In the genomic region with DNA sequence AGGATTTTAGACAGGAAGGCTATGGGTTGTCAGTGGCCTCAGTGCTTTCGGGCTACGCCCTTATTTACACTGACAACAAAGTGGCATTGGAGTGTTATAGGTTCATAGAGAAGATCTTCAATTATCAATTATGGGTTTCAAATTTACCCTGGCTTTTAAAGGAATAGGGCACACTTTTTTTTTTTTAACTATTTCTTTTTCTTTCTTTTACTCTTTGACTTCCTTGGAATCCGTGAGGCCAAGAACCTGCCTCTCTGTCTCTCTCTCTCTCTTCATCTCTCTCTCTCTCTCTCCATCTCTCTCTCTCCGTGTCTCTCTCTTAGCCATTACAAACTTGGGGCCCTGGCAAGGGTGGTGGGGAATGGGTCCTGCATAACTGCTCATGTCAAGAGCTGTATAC, we compare ENCODE assay signal across 1 cellular context. TPM values are rescaled to one million over a fixed set of nuclear protein-coding genes. Genes with fewer than 3 reads are reported as not detected.
"Had no signal": no experiment of that assay in that cellular context is flagged by ENCODE, and none has a peak within 500 bp of the region (broad histone marks: within the 10 kb centered on the region; RNA-seq: fewer than 3 reads in every experiment).

A gene (plus strand): TSS at position 301 of the 400 bp plus-strand sequence. CDS start 327 bp downstream, outside the sequence.

RNA-seq across cellular contexts. Expression of the gene that starts here (rescaled TPM):
- total RNA-seq: IMR-90 had no signal
- polyA plus RNA-seq: IMR-90 had no signal
